In the genomic region with DNA sequence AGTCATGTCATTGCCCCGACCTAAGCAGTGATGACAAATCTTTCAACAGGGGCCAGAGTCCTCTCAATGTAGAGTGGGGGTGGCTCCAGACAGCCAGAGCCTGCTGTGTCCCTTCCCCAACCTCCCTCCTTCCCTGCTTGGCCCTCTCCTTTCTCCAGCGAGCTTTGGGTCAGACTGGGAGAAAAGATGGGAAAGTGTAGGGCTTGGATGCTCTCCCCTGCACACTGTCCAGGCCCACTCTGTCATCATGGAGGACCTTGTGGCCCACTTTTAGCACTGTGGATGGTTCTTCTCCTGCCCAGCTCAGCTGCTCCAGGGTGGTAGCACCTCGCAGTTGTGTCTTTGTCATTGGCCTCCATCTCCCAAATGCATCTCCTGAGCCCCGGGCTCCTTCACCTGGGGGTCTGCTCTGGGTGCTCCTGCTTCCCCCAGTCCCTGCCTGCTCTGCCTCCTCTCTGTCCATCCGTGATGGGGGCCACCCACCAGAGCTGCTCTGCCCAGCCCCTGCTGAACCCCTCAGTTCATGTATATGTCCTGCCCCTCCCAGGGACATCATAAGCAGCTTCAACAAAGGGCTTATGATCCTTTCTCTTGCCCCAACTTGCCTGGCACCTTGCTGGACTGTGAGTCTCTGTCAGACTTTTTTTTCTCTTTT, we compare ENCODE assay signal across 3 cellular contexts.
A peak's percentile ranks its signal among the peaks of the same experiment; 100 is the strongest.
TF ChIP-seq lines count a peak whose summit lies in the region.

No MANE protein-coding gene starts in this region.

TF ChIP-seq in GM23338, 12 proteins besides CTCF, POLR2A, EP300 and RAD21:
- TF ChIP-seq ZNF331 (CRISPR knock-in tag; IDR thresholded peaks at IDR 0.05; ENCODE audit: low read depth), result no peak

TF ChIP-seq in HepG2, 621 proteins besides CTCF, POLR2A, EP300 and RAD21 (continues in another document):
- no peak for TF ChIP-seq JUNB (CRISPR knock-in tag; IDR thresholded peaks at IDR 0.05; ENCODE audit: borderline replicate concordance)
- TF ChIP-seq AFF4 (CRISPR knock-in tag; IDR thresholded peaks at IDR 0.05), result no peak
- TF ChIP-seq GPBP1L1 (CRISPR knock-in tag; IDR thresholded peaks at IDR 0.05), result no peak
- TF ChIP-seq SP5 (CRISPR knock-in tag; IDR thresholded peaks at IDR 0.05; ENCODE audit: borderline replicate concordance, low read depth), result no peak
- TF ChIP-seq WIZ (CRISPR knock-in tag; IDR thresholded peaks at IDR 0.05), result no peak
- TF ChIP-seq PITX1 (CRISPR knock-in tag; IDR thresholded peaks at IDR 0.05), result 0 out of 2 replicates have a peak, but pooled peaks have one; percentile 15
- TF ChIP-seq, protein P1, sequence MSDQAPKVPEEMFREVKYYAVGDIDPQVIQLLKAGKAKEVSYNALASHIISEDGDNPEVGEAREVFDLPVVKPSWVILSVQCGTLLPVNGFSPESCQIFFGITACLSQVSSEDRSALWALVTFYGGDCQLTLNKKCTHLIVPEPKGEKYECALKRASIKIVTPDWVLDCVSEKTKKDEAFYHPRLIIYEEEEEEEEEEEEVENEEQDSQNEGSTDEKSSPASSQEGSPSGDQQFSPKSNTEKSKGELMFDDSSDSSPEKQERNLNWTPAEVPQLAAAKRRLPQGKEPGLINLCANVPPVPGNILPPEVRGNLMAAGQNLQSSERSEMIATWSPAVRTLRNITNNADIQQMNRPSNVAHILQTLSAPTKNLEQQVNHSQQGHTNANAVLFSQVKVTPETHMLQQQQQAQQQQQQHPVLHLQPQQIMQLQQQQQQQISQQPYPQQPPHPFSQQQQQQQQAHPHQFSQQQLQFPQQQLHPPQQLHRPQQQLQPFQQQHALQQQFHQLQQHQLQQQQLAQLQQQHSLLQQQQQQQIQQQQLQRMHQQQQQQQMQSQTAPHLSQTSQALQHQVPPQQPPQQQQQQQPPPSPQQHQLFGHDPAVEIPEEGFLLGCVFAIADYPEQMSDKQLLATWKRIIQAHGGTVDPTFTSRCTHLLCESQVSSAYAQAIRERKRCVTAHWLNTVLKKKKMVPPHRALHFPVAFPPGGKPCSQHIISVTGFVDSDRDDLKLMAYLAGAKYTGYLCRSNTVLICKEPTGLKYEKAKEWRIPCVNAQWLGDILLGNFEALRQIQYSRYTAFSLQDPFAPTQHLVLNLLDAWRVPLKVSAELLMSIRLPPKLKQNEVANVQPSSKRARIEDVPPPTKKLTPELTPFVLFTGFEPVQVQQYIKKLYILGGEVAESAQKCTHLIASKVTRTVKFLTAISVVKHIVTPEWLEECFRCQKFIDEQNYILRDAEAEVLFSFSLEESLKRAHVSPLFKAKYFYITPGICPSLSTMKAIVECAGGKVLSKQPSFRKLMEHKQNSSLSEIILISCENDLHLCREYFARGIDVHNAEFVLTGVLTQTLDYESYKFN (CRISPR knock-in tag; conservative IDR thresholded peaks at IDR 0.05), result no peak
- TF ChIP-seq TRIM22 (IDR thresholded peaks at IDR 0.05), result no peak
- TF ChIP-seq HNF4A (CRISPR knock-in tag; IDR thresholded peaks at IDR 0.05), result peak; percentile 43
- TF ChIP-seq, protein P2, sequence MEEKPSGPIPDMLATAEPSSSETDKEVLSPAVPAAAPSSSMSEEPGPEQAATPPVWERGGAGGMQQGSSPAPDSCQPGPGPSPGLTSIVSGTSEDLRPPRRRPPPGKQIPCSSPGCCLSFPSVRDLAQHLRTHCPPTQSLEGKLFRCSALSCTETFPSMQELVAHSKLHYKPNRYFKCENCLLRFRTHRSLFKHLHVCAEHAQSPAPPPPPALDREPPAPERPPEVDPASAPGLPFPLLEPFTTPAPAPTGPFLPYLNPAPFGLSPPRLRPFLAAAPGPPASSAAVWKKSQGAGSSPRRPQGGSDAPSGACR (CRISPR knock-in tag; IDR thresholded peaks at IDR 0.05), result 0 out of 2 replicates have a peak, but pooled peaks have one; percentile 37
- no peak for TF ChIP-seq RNF2 (conservative IDR thresholded peaks at IDR 0.05; ENCODE audit: low read depth)
- no peak for TF ChIP-seq SIN3A (IDR thresholded peaks at IDR 0.05; ENCODE audit: borderline replicate concordance, low read depth, low read length)

TF ChIP-seq in GM12891, 5 proteins besides CTCF, POLR2A, EP300 and RAD21:
- TF ChIP-seq SPI1 (IDR thresholded peaks at IDR 0.05; ENCODE audit: low read depth, low read length) (no peak), PAX5 (IDR thresholded peaks at IDR 0.05; ENCODE audit: insufficient read depth, low read length, severe bottlenecking) (no peak), POLR2AphosphoS5 (IDR thresholded peaks at IDR 0.05; ENCODE audit: low read depth, low read length) (no peak), TAF1 (IDR thresholded peaks at IDR 0.05; ENCODE audit: low read depth, low read length) (no peak), POU2F2 (IDR thresholded peaks at IDR 0.05; ENCODE audit: low read depth, low read length) (no peak)
TF ChIP-seq in GM12891: peak in this region for 0.
